ENCODE assay signal across 14 cellular contexts in genomic region chr6:162165479-162165878, GRCh38.
DNase-seq lines count a peak whose midpoint lies in the region; ATAC-seq and TF ChIP-seq lines count a peak whose summit lies in the region.
"Had no signal": no experiment of that assay in that cellular context is flagged by ENCODE, and none has a peak within 500 bp of the region (broad histone marks: within the 10 kb centered on the region; RNA-seq: fewer than 3 reads in every experiment).

No MANE protein-coding gene starts in this region.

- no peaks in the 10 kb centered on the region for H3K4me1 Mint-ChIP-seq in Caco-2 (ENCODE audit: low read depth, unreplicated experiment)
- H3K4me1 Mint-ChIP-seq: B cell had no signal

- no TSS peak for BruUV-seq in Caco-2 (replicated peaks; lab: Mats Ljungman, UMichigan)

- TF ChIP-seq CTCF in Caco-2 (IDR thresholded peaks at IDR 0.05; ENCODE audit: insufficient read depth in 1 of 2, low read depth in 1 of 2, low read length in 1 of 2, severe bottlenecking in 1 of 2, unreplicated experiment in 1 of 2), result no peak

- in situ Hi-C loops in Caki2 (cut with HindIII; ENCODE audit: low pct_unique_long_range_greater_than_20kb, low sequenced_read_pairs), result no loop called here

- no peaks in the 10 kb centered on the region for H3K9me3 ChIP-seq in Caco-2
- H3K9me3 ChIP-seq: BLaER1 treated with 17β-estradiol and CSF1 and Interleukin-3, amounts not matched to agents 10 nM and 100 nM had no signal

- DNase-seq in Caki2 (ENCODE audit: low read depth) (peak; percentile 73), kidney tubule cell (ENCODE audit: low spot score) (peak; percentile 60), NCI-H748 (lab: John Stamatoyannopoulos, UW; ENCODE audit: unreplicated experiment) (no peak), Caco-2 (no peak)
- DNase-seq: 8988T; AML-193; Calu3; CD4-positive, alpha-beta T cell; CD8-positive, alpha-beta T cell; DMS79 treated with DMSO at 0.1 percent for 48 hours; GF-D8 had no signal

- no peaks in the 10 kb centered on the region for H3K36me3 Mint-ChIP-seq in Caco-2 (ENCODE audit: insufficient read depth, unreplicated experiment)
- H3K36me3 Mint-ChIP-seq: CD8-positive, alpha-beta T cell had no signal

- CTCF ChIA-PET in Caco-2 (lab: Charles Lee), result no interaction called here

- POLR2A ChIA-PET in Caco-2 (lab: Charles Lee), result no interaction called here

- H3K36me3 ChIP-seq in Caco-2 (ENCODE audit: control insufficient read depth, insufficient read depth, low read length), result no peaks in the 10 kb centered on the region
- H3K36me3 ChIP-seq: BLaER1 treated with 17β-estradiol and CSF1 and Interleukin-3, amounts not matched to agents 10 nM and 100 nM had no signal

- no peaks in the 10 kb centered on the region for H3K9me3 Mint-ChIP-seq in Caco-2 (ENCODE audit: unreplicated experiment)
- H3K9me3 Mint-ChIP-seq: CD4-positive, alpha-beta T cell; CD8-positive, alpha-beta T cell had no signal

- H3K27me3 Mint-ChIP-seq in Caco-2 (ENCODE audit: insufficient read depth, unreplicated experiment), result no peaks in the 10 kb centered on the region
- H3K27me3 Mint-ChIP-seq: B cell; CD4-positive, alpha-beta T cell had no signal

- no peak overlapping the region for H3K4me3 Mint-ChIP-seq in Caco-2 (ENCODE audit: unreplicated experiment)
- H3K4me3 Mint-ChIP-seq: B cell; CD4-positive, alpha-beta T cell; CD8-positive, alpha-beta T cell had no signal

- H3K27ac Mint-ChIP-seq in Caco-2 (ENCODE audit: unreplicated experiment), result no peak overlapping the region
- H3K27ac Mint-ChIP-seq: B cell; CD4-positive, alpha-beta T cell; CD8-positive, alpha-beta T cell had no signal

- no peak overlapping the region for H3K4me3 ChIP-seq in Caco-2 (ENCODE audit: low read depth, low read length)
- H3K4me3 ChIP-seq: BLaER1 treated with 17β-estradiol and CSF1 and Interleukin-3, amounts not matched to agents 10 nM and 100 nM had no signal

- H3K4me1 ChIP-seq in Caco-2, result no peaks in the 10 kb centered on the region

- intact Hi-C loops in Caco-2 (cut with micrococcal nuclease; ENCODE audit: unreplicated experiment), result no loop called here

- H3K27me3 ChIP-seq in Caco-2 (replicated peaks; ENCODE audit: control insufficient read depth, insufficient read depth, low read length), result no peaks in the 10 kb centered on the region
- H3K27me3 ChIP-seq: BLaER1 treated with 17β-estradiol and CSF1 and Interleukin-3, amounts not matched to agents 10 nM and 100 nM had no signal

- ATAC-seq in GM21576 (IDR thresholded peaks at IDR 0.05; ENCODE audit: unreplicated experiment), result no peak
- ATAC-seq: CD8-positive, alpha-beta T cell had no signal

Comparison
In these comparisons a context has a peak if more than half of its experiments do, and no peak if none do; other contexts are left out.
1. DNase-seq: peak in Caki2 (single experiment) and kidney tubule cell (single experiment); none in NCI-H748 (single experiment) and Caco-2 (0 of 2).